17 cellular contexts compared by ENCODE assay signal in genomic region chr21:46126321-46127238, GRCh38. TPM values are rescaled to one million over a fixed set of nuclear protein-coding genes. Genes with fewer than 3 reads are reported as not detected.
DNase-seq lines count a peak whose midpoint lies in the region; ATAC-seq and TF ChIP-seq lines count a peak whose summit lies in the region.
"Had no signal": no experiment of that assay in that cellular context is flagged by ENCODE, and none has a peak within 500 bp of the region (broad histone marks: within the 10 kb centered on the region; RNA-seq: fewer than 3 reads in every experiment).

No MANE protein-coding gene starts in this region.

- H3K9me3 ChIP-seq in testis = no peaks in the 10 kb centered on the region
- H3K9me3 ChIP-seq: breast epithelium had no signal

- no peak overlapping the region for H3K27ac ChIP-seq in testis

- no peaks in the 10 kb centered on the region for H3K27me3 Mint-ChIP-seq in chondrocyte (ENCODE audit: low read depth)

- no peak overlapping the region for H3K4me3 Mint-ChIP-seq in chondrocyte (ENCODE audit: unreplicated experiment)
- H3K4me3 Mint-ChIP-seq: GM23338, nephron had no signal

- no peak overlapping the region for H3K4me3 ChIP-seq in testis
- H3K4me3 ChIP-seq: breast epithelium, GM23338 had no signal

- DNase-seq in activated T-cell treated with anti-CD3 and anti-CD28 coated beads, Interleukin-2, amount 50 U/mL, for 1 hour = peak; percentile 13
- no peak for DNase-seq in activated T-cell treated with anti-CD3 and anti-CD28 coated beads, Interleukin-2, amount 50 U/mL, for 48 hours
- DNase-seq in chondrocyte (ENCODE audit: low spot score) (peak; percentile 91), left lobe of liver (ENCODE audit: low spot score) (peak; percentile 60), testis (peak; percentile 12), DMS79 treated with DMSO at 0.1 percent for 48 hours (lab: John Stamatoyannopoulos, UW) (no peak)
- DNase-seq in stimulated activated CD4-positive, alpha-beta T cell treated with anti-CD3 and anti-CD28 coated beads, Interleukin-2, amount 100 ng/mL, for 48 hours = no peak
- DNase-seq: activated gamma-delta T cell treated with Interleukin-2 at 50 U/mL for 16 hours, COR-L47, Kasumi-1, NCI-H1694, small intestine had no signal

- 82 to 93% methylated on average over 11 to 32 of the region's 32 CpGs for WGBS in testis, 2 donors

- H3K9me3 Mint-ChIP-seq in chondrocyte (ENCODE audit: low read depth) = no peaks in the 10 kb centered on the region
- H3K9me3 Mint-ChIP-seq: GM23338, nephron had no signal

- no peaks in the 10 kb centered on the region for H3K4me1 ChIP-seq in testis
- H3K4me1 ChIP-seq: breast epithelium had no signal

- TF ChIP-seq POLR2A in testis (IDR thresholded peaks at IDR 0.05) = no peak

- H3K36me3 Mint-ChIP-seq in chondrocyte (ENCODE audit: low read depth) = peaks cover 27% of the 10 kb centered on the region

- intact Hi-C loops in testis (cut with DNase I; ENCODE audit: low total_unique reads) = no loop called here

- peak; percentile 3 for ATAC-seq in left lobe of liver
- ATAC-seq in HG03432 (IDR thresholded peaks at IDR 0.05; ENCODE audit: unreplicated experiment) = no peak
- ATAC-seq: GM23338 had no signal

- H3K4me1 Mint-ChIP-seq in chondrocyte (ENCODE audit: low read depth) = peaks cover 3% of the 10 kb centered on the region

- H3K36me3 ChIP-seq in testis (ENCODE audit: low read depth, missing control alignments) = no peaks in the 10 kb centered on the region
- H3K36me3 ChIP-seq: breast epithelium had no signal

- no peak for TF ChIP-seq CTCF in chondrocyte (IDR thresholded peaks at IDR 0.05)
- TF ChIP-seq CTCF in testis (IDR thresholded peaks at IDR 0.05) = no peak

- H3K27me3 ChIP-seq in testis = no peaks in the 10 kb centered on the region
- H3K27me3 ChIP-seq: breast epithelium had no signal

- no peak overlapping the region for H3K27ac Mint-ChIP-seq in chondrocyte (ENCODE audit: unreplicated experiment)
- H3K27ac Mint-ChIP-seq: GM23338, nephron had no signal

RNA-seq across cellular contexts. Expression of gene COL6A2, which starts 28.7 kb away (rescaled TPM):
- 1,314 to 1,671 TPM (median 1,646 TPM) in 3 replicates for total RNA-seq in chondrocyte
- total RNA-seq in left lobe of liver = 34.9 TPM
- 100 to 1,000 TPM; 192 to 236 TPM for total RNA-seq in testis
- polyA plus RNA-seq in testis (ENCODE audit: insufficient read depth, low read depth, low replicate concordance) = 362 TPM

RNA-seq across cellular contexts. Expression of gene FTCD, which starts 28.8 kb away (rescaled TPM):
- total RNA-seq in chondrocyte (1.7 to 4.1 TPM (median 1.7 TPM) in 3 replicates), left lobe of liver (668 TPM), testis (10 to 100 TPM; 50.5 to 63.5 TPM)
- 49.2 TPM for polyA plus RNA-seq in testis (ENCODE audit: insufficient read depth, low read depth, low replicate concordance)
- total RNA-seq: subcutaneous adipose tissue had no signal

RNA-seq across cellular contexts. Expression of gene SPATC1L, which starts 57.7 kb away (rescaled TPM):
- total RNA-seq in chondrocyte (14.0 to 18.5 TPM (median 14.1 TPM) in 3 replicates), left lobe of liver (0.40 TPM), testis (10 to 100 TPM; 75.6 to 96.1 TPM)
- 55.4 TPM for polyA plus RNA-seq in testis (ENCODE audit: insufficient read depth, low read depth, low replicate concordance)

Comparison
In these comparisons a context has a peak if more than half of its experiments do, and no peak if none do; other contexts are left out.
1. DNase-seq: peak in activated T-cell treated with anti-CD3 and anti-CD28 coated beads, Interleukin-2, amount 50 U/mL, for 1 hour (single experiment), chondrocyte (single experiment), left lobe of liver (single experiment) and testis (single experiment); none in activated T-cell treated with anti-CD3 and anti-CD28 coated beads, Interleukin-2, amount 50 U/mL, for 48 hours (0 of 2), DMS79 treated with DMSO at 0.1 percent for 48 hours (single experiment) and stimulated activated CD4-positive, alpha-beta T cell treated with anti-CD3 and anti-CD28 coated beads, Interleukin-2, amount 100 ng/mL, for 48 hours (0 of 2).
2. RNA of gene FTCD, which starts 28.8 kb away (total RNA-seq): 668 TPM in left lobe of liver (single experiment) and 50.5 to 63.5 TPM in testis; 1.7 to 4.1 TPM in chondrocyte; every median in the first group is over 10 times any median in the second.
3. RNA of gene SPATC1L, which starts 57.7 kb away (total RNA-seq): 75.6 to 96.1 TPM in testis and 14.0 to 18.5 TPM in chondrocyte; 0.40 TPM in left lobe of liver (single experiment); every median in the first group is over 10 times any median in the second.